In the genomic region with DNA sequence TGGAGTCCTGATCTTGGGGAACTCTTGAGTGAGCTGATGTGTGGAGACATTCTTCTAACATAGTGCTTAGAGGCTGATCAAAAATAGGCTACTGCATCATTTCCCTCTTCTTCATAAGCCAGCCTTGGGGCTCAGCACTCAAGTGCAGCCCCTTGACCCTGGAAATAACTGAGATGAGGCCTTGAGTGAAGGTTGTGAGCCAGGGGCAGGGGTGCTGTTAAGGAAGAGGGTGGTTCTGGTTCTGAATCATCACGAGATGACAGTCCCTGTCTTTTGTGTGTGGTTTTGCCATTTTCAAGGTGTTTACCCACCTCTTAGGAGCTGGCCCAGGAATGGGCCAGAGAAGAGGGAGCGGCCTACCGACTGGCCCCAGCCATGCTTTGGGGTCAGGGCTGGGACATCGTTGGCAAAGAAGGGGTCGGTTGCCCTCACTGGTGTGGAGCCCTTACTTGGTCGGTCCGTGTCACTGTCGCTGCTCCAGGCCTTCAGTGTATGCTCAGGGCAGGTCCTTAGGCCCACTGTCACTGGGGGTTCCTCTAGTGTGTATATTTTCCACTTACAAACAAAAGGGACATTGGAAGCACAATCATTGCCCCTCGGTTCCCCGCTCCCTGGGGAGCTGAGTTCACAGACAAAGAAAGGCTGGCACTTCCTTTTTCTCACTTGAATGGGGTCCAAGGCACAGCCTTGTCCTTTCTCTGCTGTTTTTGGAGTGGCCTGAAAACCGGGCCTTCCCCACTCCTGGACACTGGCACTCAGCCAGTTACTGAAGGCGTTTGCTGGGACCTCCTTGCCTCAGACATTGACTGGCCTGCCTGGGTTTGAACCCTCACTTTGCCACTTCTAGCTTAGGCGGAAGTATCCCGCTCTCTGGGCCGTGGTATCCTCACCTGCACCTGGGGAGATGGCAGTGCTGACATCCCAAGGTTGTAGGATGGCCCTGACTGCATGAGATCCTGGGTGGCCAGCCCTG, we compare ENCODE assay signal across 12 cellular contexts.
"Had no signal": no experiment of that assay in that cellular context is flagged by ENCODE, and none has a peak within 500 bp of the region (broad histone marks: within the 10 kb centered on the region; RNA-seq: fewer than 3 reads in every experiment).

No MANE protein-coding gene starts in this region.

- H3K27me3 Mint-ChIP-seq: activated naive CD8-positive, alpha-beta T cell treated with anti-CD3 and anti-CD28 coated beads, Interleukin-2, amount 10 ng/mL, durations not matched to agents 7 days and 5 days; natural killer cell treated with Interleukin-12 subunit alpha and Interleukin-12 subunit beta and Interleukin-15 and Interleukin-18, amount 100 ng/mL, for 72 hours had no signal

- H3K9me3 Mint-ChIP-seq: activated naive CD8-positive, alpha-beta T cell treated with anti-CD3 and anti-CD28 coated beads, Interleukin-2, amount 10 ng/mL, durations not matched to agents 7 days and 5 days had no signal

- H3K4me3 ChIP-seq: ascending aorta, heart left ventricle, tibial artery, uterus had no signal

- H3K27ac Mint-ChIP-seq: activated naive CD8-positive, alpha-beta T cell treated with anti-CD3 and anti-CD28 coated beads, Interleukin-2, amount 10 ng/mL, durations not matched to agents 7 days and 5 days; natural killer cell treated with Interleukin-12 subunit alpha and Interleukin-12 subunit beta and Interleukin-15 and Interleukin-18, amount 100 ng/mL, for 72 hours had no signal

- H3K9me3 ChIP-seq: ascending aorta, heart left ventricle, tibial artery, uterus had no signal

- H3K27ac ChIP-seq: ascending aorta, tibial artery had no signal

- H3K36me3 ChIP-seq: uterus had no signal

- DNase-seq: activated naive CD8-positive, alpha-beta T cell treated with anti-CD3 and anti-CD28 coated beads, Interleukin-2, amount 10 ng/mL, durations not matched to agents 7 days and 5 days; effector CD8-positive, alpha-beta T cell; foreskin melanocyte; heart left ventricle; stimulated activated CD4-positive, alpha-beta T cell treated with anti-CD3 and anti-CD28 coated beads, Interleukin-4, amount 100 ng/mL, for 1 hour; stimulated activated CD8-positive, alpha-beta memory T cell treated with anti-CD3 and anti-CD28 coated beads, Interleukin-4, amount 100 ng/mL, for 48 hours; T-helper 9 cell; tibial artery; uterus had no signal

- H3K27me3 ChIP-seq: ascending aorta, tibial artery, uterus had no signal

- H3K4me3 Mint-ChIP-seq: activated naive CD8-positive, alpha-beta T cell treated with anti-CD3 and anti-CD28 coated beads, Interleukin-2, amount 10 ng/mL, durations not matched to agents 7 days and 5 days; activated T-helper 1 cell treated with anti-CD3 and anti-CD28 coated beads, Interleukin-12 subunit alpha, Interleukin-12 subunit beta, Interleukin-2, Interleukin-4 antibody, amounts not matched to agents 30 ng/mL and 10 ng/mL and 1 ng/mL, durations not matched to agents 14 hours and 24 hours and 36 hours; natural killer cell treated with Interleukin-12 subunit alpha and Interleukin-12 subunit beta and Interleukin-15 and Interleukin-18, amount 100 ng/mL, for 72 hours had no signal
